Comparison of ENCODE assay signal across 8 cellular contexts in genomic region chr11:17734986-17735822, GRCh38. TPM values are rescaled to one million over a fixed set of nuclear protein-coding genes. Genes with fewer than 3 reads are reported as not detected.
DNase-seq lines count a peak whose midpoint lies in the region; ATAC-seq and TF ChIP-seq lines count a peak whose summit lies in the region.

No MANE protein-coding gene starts in this region.

- intact Hi-C loops in right cardiac atrium (cut with DNase I): loop anchor here in 1 of 4 donors (5.0 kb wide), 1 partner anchor 242 kb away; no protein-coding TSS in a partner anchor

- DNase-seq in AG04449 (ENCODE audit: low read depth, low spot score): no peak
- DNase-seq in NCI-H226: peak; percentile 72
- peak; percentile 75 to 91 (median 90) for DNase-seq in right cardiac atrium
- no peak for DNase-seq in effector CD8-positive, alpha-beta T cell (lab: John Stamatoyannopoulos, UW)

- peak overlapping the region; percentile 17 for H3K27ac ChIP-seq in angular gyrus (ENCODE audit: low read depth, low read length)
- no peak overlapping the region for H3K27ac ChIP-seq in right cardiac atrium (ENCODE audit: low read length)
- no peak overlapping the region for H3K27ac ChIP-seq in rectal smooth muscle tissue (ENCODE audit: low read depth, low read length)

- H3K4me1 ChIP-seq in right cardiac atrium (ENCODE audit: control insufficient read depth, insufficient read depth, low read length): peaks cover 4% of the 10 kb centered on the region
- H3K4me1 ChIP-seq in rectal smooth muscle tissue (ENCODE audit: control insufficient read depth, insufficient read depth, low read length): peaks cover 4% of the 10 kb centered on the region

- no peak overlapping the region for H3K9ac ChIP-seq in rectal smooth muscle tissue (ENCODE audit: low read length)

- H3K9me3 ChIP-seq in right cardiac atrium (ENCODE audit: control insufficient read depth, low read length): no peaks in the 10 kb centered on the region

- ATAC-seq in GM19043 (IDR thresholded peaks at IDR 0.05; ENCODE audit: low read depth, unreplicated experiment): peak; percentile 44
- peak; percentile 84 to 85 for ATAC-seq in right cardiac atrium
- ATAC-seq in HG03439 (IDR thresholded peaks at IDR 0.05; ENCODE audit: unreplicated experiment): no peak

- H3K36me3 ChIP-seq in rectal smooth muscle tissue (ENCODE audit: control insufficient read depth, insufficient read depth, low read length): no peaks in the 10 kb centered on the region

- POLR2A ChIA-PET in AG04449 (lab: Yijun Ruan, JAX): no interaction called here

- H3K27me3 ChIP-seq in right cardiac atrium (ENCODE audit: control insufficient read depth, insufficient read depth): no peaks in the 10 kb centered on the region
- H3K27me3 ChIP-seq in rectal smooth muscle tissue (ENCODE audit: control insufficient read depth, insufficient read depth, low read length): peaks cover 46% of the 10 kb centered on the region

- TF ChIP-seq CTCF in AG04449 (IDR thresholded peaks at IDR 0.05; ENCODE audit: insufficient read depth, low read length, missing control alignments): no peak

- CTCF ChIA-PET in AG04449 (lab: Yijun Ruan, JAX): interaction anchor here (2.1 to 10.0 kb wide), 2 partner anchors 136 to 241 kb away, joined by 10 to 570 read pairs; no protein-coding TSS in a partner anchor

- H3K4me3 ChIP-seq in AG04449 (ENCODE audit: low read depth, low read length) (peak overlapping the region; percentile 38), right cardiac atrium (ENCODE audit: low read length) (peak overlapping the region; percentile 53), rectal smooth muscle tissue (ENCODE audit: low read length) (peak overlapping the region; percentile 35)

- 1% methylated on average over 74 of the region's 74 CpGs for WGBS in right cardiac atrium

RNA-seq across cellular contexts. Expression of gene KCNC1, which starts 0.6 kb away (rescaled TPM):
- under 1 TPM in 2 of 4 donors, not detected in 2; 0.06 to 0.09 TPM for total RNA-seq in right cardiac atrium
- 0.16 TPM for polyA plus RNA-seq in right cardiac atrium

RNA-seq across cellular contexts. Expression of gene MYOD1, which starts 15.8 kb away (rescaled TPM):
- not detected for total RNA-seq in right cardiac atrium
- not detected for polyA plus RNA-seq in right cardiac atrium

Comparison
In these comparisons a context has a peak if more than half of its experiments do, and no peak if none do; other contexts are left out.
1. DNase-seq: peak in NCI-H226 (single experiment) and right cardiac atrium (3 of 3); none in AG04449 (single experiment) and effector CD8-positive, alpha-beta T cell (single experiment).
2. Peak in every context shown above with its lines, with median percentiles within 50 percentile points of each other: H3K4me3 ChIP-seq.